ENCODE assay signal across 20 cellular contexts in the genomic region with DNA sequence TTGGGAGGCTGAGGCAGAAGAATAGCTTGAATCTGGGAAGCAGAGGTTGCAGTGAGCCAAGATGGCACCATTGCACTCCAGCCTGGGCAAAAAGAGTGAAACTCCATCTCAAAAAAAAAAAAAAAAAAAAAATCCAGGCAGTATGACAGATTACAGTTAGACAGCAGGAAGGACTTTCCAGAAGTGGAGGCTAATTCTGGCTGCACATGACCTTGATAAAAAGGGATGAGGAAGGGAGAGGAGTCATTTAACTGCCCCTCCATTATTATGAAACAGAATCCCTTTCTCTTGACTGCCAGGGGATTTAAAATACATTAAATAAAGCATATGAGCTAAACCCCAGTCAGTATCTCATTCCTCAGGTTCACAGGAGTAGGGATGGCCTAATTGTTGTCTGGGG. TPM values are rescaled to one million over a fixed set of nuclear protein-coding genes. Genes with fewer than 3 reads are reported as not detected.
DNase-seq lines count a peak whose midpoint lies in the region; ATAC-seq and TF ChIP-seq lines count a peak whose summit lies in the region.
"Had no signal": no experiment of that assay in that cellular context is flagged by ENCODE, and none has a peak within 500 bp of the region (broad histone marks: within the 10 kb centered on the region; RNA-seq: fewer than 3 reads in every experiment).

No MANE protein-coding gene starts in this region.

- dilution Hi-C loops in IMR-90 (cut with HindIII; ENCODE audit: low sequenced_read_pairs, unreplicated experiment), result no loop called here

- no peak overlapping the region for H3K27ac ChIP-seq in IMR-90 (ENCODE audit: insufficient read depth, low read length)
- H3K27ac ChIP-seq in caudate nucleus (ENCODE audit: low read depth, low read length), result peak overlapping the region; percentile 98
- H3K27ac ChIP-seq in muscle layer of duodenum (ENCODE audit: low read length), result peak overlapping the region; percentile 76
- peak overlapping the region; percentile 99 for H3K27ac ChIP-seq in temporal lobe (ENCODE audit: low read depth, low read length)

- H2AK9ac ChIP-seq in IMR-90 (replicated peaks; ENCODE audit: low read depth, low read length, poor library complexity), result peak overlapping the region; percentile 75

- peak overlapping the region; percentile 8 for H2BK5ac ChIP-seq in IMR-90 (ENCODE audit: low read depth, low read length, poor library complexity, severe bottlenecking)

- H3K18ac ChIP-seq in IMR-90 (ENCODE audit: low read depth, low read length), result no peak overlapping the region

- H3K4me2 ChIP-seq in IMR-90 (ENCODE audit: low read depth, low read length), result no peak overlapping the region

- H3K4me3 ChIP-seq in IMR-90 (ENCODE audit: insufficient read depth, low read depth, low read length), result no peak overlapping the region
- no peak overlapping the region for H3K4me3 ChIP-seq in muscle layer of duodenum (ENCODE audit: low read depth in 1 of 2, low read length in 2 of 2)

- H3K9me3 ChIP-seq in IMR-90 (ENCODE audit: control insufficient read depth, insufficient read depth, low read length), result no peaks in the 10 kb centered on the region
- no peaks in the 10 kb centered on the region for H3K9me3 ChIP-seq in muscle layer of duodenum (ENCODE audit: control insufficient read depth in 1 of 2, low read length in 2 of 2)

- peaks cover 16 to 46% of the 10 kb centered on the region in 2 experiments for H3K79me1 ChIP-seq in IMR-90 (ENCODE audit: low read depth in 1 of 2, low read length in 2 of 2)

- H3K4me1 ChIP-seq in IMR-90 (ENCODE audit: control insufficient read depth, insufficient read depth, low read length) (peaks cover 38% of the 10 kb centered on the region), muscle layer of duodenum (ENCODE audit: control insufficient read depth in 1 of 2, insufficient read depth in 2 of 2, low read length in 2 of 2) (peaks cover 0 to 43% of the 10 kb centered on the region in 2 donors)

- 0 out of 3 replicates have a peak overlapping the region, but pooled peaks have one; percentile 5 for H2BK15ac ChIP-seq in IMR-90 (ENCODE audit: low read depth, low read length)

- peaks cover 27% of the 10 kb centered on the region for H4K20me1 ChIP-seq in IMR-90 (ENCODE audit: insufficient read depth, low read length)

- H4K91ac ChIP-seq in IMR-90 (ENCODE audit: insufficient read depth, low read depth, low read length), result no peak overlapping the region

- H3K4ac ChIP-seq in IMR-90 (ENCODE audit: low read depth, low read length), result peak overlapping the region; percentile 31; the same call in 1 of the 2 replicates

- no peak overlapping the region for H2AFZ ChIP-seq in IMR-90 (replicated peaks; ENCODE audit: low read length, poor library complexity)

- H3K4me3 Mint-ChIP-seq in glutamatergic neuron (ENCODE audit: unreplicated experiment), result no peak overlapping the region
- H3K4me3 Mint-ChIP-seq: activated naive CD4-positive, alpha-beta T cell treated with anti-CD3 and anti-CD28 coated beads, Interleukin-2, amount 10 ng/mL, durations not matched to agents 7 days and 5 days had no signal

- in situ Hi-C loops in IMR-90 (cut with MboI; ENCODE audit: low sequenced_read_pairs), result no loop called here

- H4K5ac ChIP-seq in IMR-90 (ENCODE audit: low read depth, low read length), result no peak overlapping the region; the same call in 1 of the 2 replicates

- CTCF ChIA-PET in IMR-90 (lab: Yijun Ruan, JAX), result no interaction called here

- H3K27ac Mint-ChIP-seq in glutamatergic neuron (ENCODE audit: unreplicated experiment), result no peak overlapping the region
- H3K27ac Mint-ChIP-seq: activated naive CD4-positive, alpha-beta T cell treated with anti-CD3 and anti-CD28 coated beads, Interleukin-2, amount 10 ng/mL, durations not matched to agents 7 days and 5 days; CD4-positive, alpha-beta T cell; natural killer cell treated with Interleukin-12 subunit alpha and Interleukin-12 subunit beta and Interleukin-15 and Interleukin-18, amount 100 ng/mL, for 72 hours; stimulated activated naive CD8-positive, alpha-beta T cell treated with anti-CD3 and anti-CD28 coated beads, Interleukin-15, Interleukin-2, amounts not matched to agents 100 ng/mL and 50 ng/mL, for 24 hours had no signal

- DNase-seq in IMR-90 (no peak), caudate nucleus (lab: John Stamatoyannopoulos, UW) (no peak), medulla oblongata (ENCODE audit: extremely low spot score) (no peak), glutamatergic neuron (no peak)
- DNase-seq: activated CD4-positive, CD25-positive, alpha-beta regulatory T cell treated with anti-CD3 and anti-CD28 coated beads, Interleukin-2, amount 50 U/mL, for 72 hours; activated CD8-positive, alpha-beta memory T cell treated with anti-CD3 and anti-CD28 coated beads for 24 hours; activated naive CD4-positive, alpha-beta T cell treated with anti-CD3 and anti-CD28 coated beads, Interleukin-2, amount 10 ng/mL, durations not matched to agents 7 days and 5 days; activated T-cell treated with anti-CD3 and anti-CD28 coated beads, Interleukin-2, amount 50 U/mL, for 4 hours; CD4-positive, alpha-beta T cell; hypothalamus; NCI-H146; NCI-H526 treated with DMSO at 0.1 percent for 48 hours; small intestine; stimulated activated CD4-positive, alpha-beta T cell treated with anti-CD3 and anti-CD28 coated beads, Interleukin-2, amount 100 ng/mL, for 48 hours had no signal

- peak overlapping the region; percentile 16; the same call in 1 of the 2 replicates for H2BK20ac ChIP-seq in IMR-90 (ENCODE audit: low read depth, low read length)

- H3K23ac ChIP-seq in IMR-90 (ENCODE audit: low read depth, low read length), result peak overlapping the region; percentile 23; the same call in 1 of the 2 replicates

- H2BK120ac ChIP-seq in IMR-90 (ENCODE audit: low read depth, low read length), result peak overlapping the region; percentile 19; the same call in 1 of the 2 replicates

- POLR2A ChIA-PET in IMR-90 (lab: Charles Lee; ENCODE audit: unreplicated experiment), result interaction anchor here (0.7 kb wide), 1 partner anchor 187 kb away, joined by 11 read pairs; no protein-coding TSS in a partner anchor

- H3K27me3 ChIP-seq in IMR-90 (ENCODE audit: control insufficient read depth, insufficient read depth, low read length) (no peaks in the 10 kb centered on the region), muscle layer of duodenum (ENCODE audit: low read depth, low read length) (no peaks in the 10 kb centered on the region)

- H3K14ac ChIP-seq in IMR-90 (replicated peaks; ENCODE audit: low read depth, low read length), result 0 out of 2 replicates have a peak overlapping the region, but pooled peaks have one; percentile 56

- H3K36me3 Mint-ChIP-seq in glutamatergic neuron (ENCODE audit: unreplicated experiment), result no peaks in the 10 kb centered on the region
- H3K36me3 Mint-ChIP-seq: activated naive CD4-positive, alpha-beta T cell treated with anti-CD3 and anti-CD28 coated beads, Interleukin-2, amount 10 ng/mL, durations not matched to agents 7 days and 5 days; natural killer cell treated with Interleukin-12 subunit alpha and Interleukin-12 subunit beta and Interleukin-15 and Interleukin-18, amount 100 ng/mL, for 72 hours had no signal

- no peak for TF ChIP-seq RAD21 in IMR-90 (IDR thresholded peaks at IDR 0.05; ENCODE audit: low read length)

- peaks cover 3% of the 10 kb centered on the region for H3K9me3 Mint-ChIP-seq in glutamatergic neuron (ENCODE audit: unreplicated experiment)
- H3K9me3 Mint-ChIP-seq: activated naive CD4-positive, alpha-beta T cell treated with anti-CD3 and anti-CD28 coated beads, Interleukin-2, amount 10 ng/mL, durations not matched to agents 7 days and 5 days; activated T-cell treated with anti-CD3 and anti-CD28 coated beads, Interleukin-2, amount 50 U/mL, for 4 hours; CD4-positive, alpha-beta T cell; natural killer cell treated with Interleukin-12 subunit alpha and Interleukin-12 subunit beta and Interleukin-15 and Interleukin-18, amount 100 ng/mL, for 72 hours; stimulated activated naive CD8-positive, alpha-beta T cell treated with anti-CD3 and anti-CD28 coated beads, Interleukin-15, Interleukin-2, amounts not matched to agents 100 ng/mL and 50 ng/mL, for 24 hours had no signal

- no peak for TF ChIP-seq POLR2A in IMR-90 (IDR thresholded peaks at IDR 0.05; ENCODE audit: low read depth, low read length)

- no peak for ATAC-seq in IMR-90 (ENCODE audit: low read depth)
- ATAC-seq in GM19351 (IDR thresholded peaks at IDR 0.05; ENCODE audit: unreplicated experiment), result no peak
- no peak for ATAC-seq in HG02759 (IDR thresholded peaks at IDR 0.05; ENCODE audit: unreplicated experiment)
- ATAC-seq: activated T-cell treated with anti-CD3 and anti-CD28 coated beads, Interleukin-2, amount 50 U/mL, for 4 hours; natural killer cell treated with Interleukin-12 subunit alpha and Interleukin-12 subunit beta and Interleukin-15 and Interleukin-18, amount 100 ng/mL, for 72 hours had no signal

- no peak for TF ChIP-seq CTCF in IMR-90 (conservative IDR thresholded peaks at IDR 0.05; ENCODE audit: low read depth, low read length)
- TF ChIP-seq CTCF in glutamatergic neuron (IDR thresholded peaks at IDR 0.05; ENCODE audit: partially characterized antibody, unreplicated experiment), result no peak

- H3K36me3 ChIP-seq in IMR-90 (ENCODE audit: control insufficient read depth, insufficient read depth, low read length) (no peaks in the 10 kb centered on the region), muscle layer of duodenum (ENCODE audit: control insufficient read depth in 1 of 2, insufficient read depth in 2 of 2, low read length in 2 of 2) (no peaks in the 10 kb centered on the region)

- BruUV-seq in IMR-90 (replicated peaks; lab: Mats Ljungman, UMichigan), result no TSS peak

- peak overlapping the region in 1 of 2 experiments; percentile 19; a peak in 1 of 4 replicates for H4K8ac ChIP-seq in IMR-90 (ENCODE audit: low read depth in 2 of 2, low read length in 2 of 2)

- H3K56ac ChIP-seq in IMR-90 (ENCODE audit: extremely low read depth, insufficient read depth, low read length), result no peak overlapping the region

- no peak overlapping the region; the same call in 1 of the 2 replicates for H3K9ac ChIP-seq in IMR-90 (ENCODE audit: low read depth, low read length)

- H2AK5ac ChIP-seq in IMR-90 (ENCODE audit: low read depth, low read length), result 0 out of 2 replicates have a peak overlapping the region, but pooled peaks have one; percentile 31

- intact Hi-C loops in IMR-90 (cut with micrococcal nuclease), result no loop called here

- H3K9me1 ChIP-seq in IMR-90 (ENCODE audit: insufficient read depth, low read length), result peaks cover 19% of the 10 kb centered on the region

- H3K27me3 Mint-ChIP-seq in glutamatergic neuron (ENCODE audit: unreplicated experiment), result peaks cover 24% of the 10 kb centered on the region

- H3K4me1 Mint-ChIP-seq in glutamatergic neuron (ENCODE audit: low read depth, unreplicated experiment), result peaks cover 12% of the 10 kb centered on the region

TF ChIP-seq in IMR-90, 13 proteins besides CTCF, POLR2A, EP300 and RAD21 (continues in another document):
- TF ChIP-seq CHD1 (IDR thresholded peaks at IDR 0.05; ENCODE audit: low read depth, low read length), result no peak
- TF ChIP-seq MAZ (IDR thresholded peaks at IDR 0.05; ENCODE audit: borderline replicate concordance, low read depth, low read length), result no peak
- no peak for TF ChIP-seq MAFK (IDR thresholded peaks at IDR 0.05; ENCODE audit: low read depth, low read length)

RNA-seq across cellular contexts. Expression of a gene that starts 1.8 kb away (rescaled TPM):
- total RNA-seq in IMR-90 (2012; rRNA removed), result 9.3 and 17.8 TPM in 2 replicates
- 42.7 and 43.3 TPM in 2 replicates for polyA plus RNA-seq in IMR-90 (2012; rRNA removed)
- 30.0 and 40.5 TPM in 2 replicates for polyA plus RNA-seq in IMR-90 (2012; cell fraction: cytosol; rRNA removed)
- 56.1 and 68.3 TPM in 2 replicates for polyA plus RNA-seq in IMR-90 (2012; cell fraction: nucleus; rRNA removed; ENCODE audit: low replicate concordance)
- 82.4 TPM for total RNA-seq in temporal lobe
- 23.6 TPM for total RNA-seq in glutamatergic neuron (ENCODE audit: unreplicated experiment)
